In genomic region chr3:89635137-89635536, GRCh38 we compare ENCODE assay signal across 17 cellular contexts.
DNase-seq lines count a peak whose midpoint lies in the region; ATAC-seq and TF ChIP-seq lines count a peak whose summit lies in the region.
"Had no signal": no experiment of that assay in that cellular context is flagged by ENCODE, and none has a peak within 500 bp of the region (broad histone marks: within the 10 kb centered on the region; RNA-seq: fewer than 3 reads in every experiment).

No MANE protein-coding gene starts in this region.

- H3K4me3 Mint-ChIP-seq in progenitor cell of endocrine pancreas (ENCODE audit: low read depth) = no peak overlapping the region
- H3K4me3 Mint-ChIP-seq: CD4-positive, alpha-beta T cell; GM23338; HFFc6 had no signal

- H3K4me1 Mint-ChIP-seq in progenitor cell of endocrine pancreas (ENCODE audit: low read depth) = no peaks in the 10 kb centered on the region
- H3K4me1 Mint-ChIP-seq: GM23338 had no signal

- no peak overlapping the region for H3K27ac Mint-ChIP-seq in progenitor cell of endocrine pancreas
- H3K27ac Mint-ChIP-seq: CD4-positive, alpha-beta T cell; GM23338; HFFc6 had no signal

- ATAC-seq in HG03460 (IDR thresholded peaks at IDR 0.05; ENCODE audit: unreplicated experiment) = no peak
- ATAC-seq: A549, GM23338, HCT116, HepG2 had no signal

- no peaks in the 10 kb centered on the region for H3K27me3 Mint-ChIP-seq in progenitor cell of endocrine pancreas
- H3K27me3 Mint-ChIP-seq: CD4-positive, alpha-beta T cell had no signal

- DNase-seq in SIG-M5 treated with dmso at 0.1 percent for 504 hours (lab: John Stamatoyannopoulos, UW; ENCODE audit: unreplicated experiment) = peak; percentile 2
- DNase-seq in SIG-M5 (lab: John Stamatoyannopoulos, UW) = no peak
- DNase-seq in SW480 (ENCODE audit: low spot score) = peak; percentile 5
- DNase-seq in epithelial cell of prostate (ENCODE audit: low read depth, low spot score) = no peak
- DNase-seq in progenitor cell of endocrine pancreas (ENCODE audit: low spot score, unreplicated experiment) = no peak
- DNase-seq in NK-92 (lab: John Stamatoyannopoulos, UW; ENCODE audit: unreplicated experiment) = no peak
- DNase-seq: AML-193; Caco-2; CD4-positive, alpha-beta T cell; HFFc6 had no signal

- no peaks in the 10 kb centered on the region for H3K36me3 Mint-ChIP-seq in progenitor cell of endocrine pancreas (ENCODE audit: insufficient read depth)

- peak overlapping the region; percentile 30 for H3K27ac ChIP-seq in epithelial cell of prostate
- H3K27ac ChIP-seq: 22Rv1, A549, C4-2B had no signal

- H3K9me3 Mint-ChIP-seq in progenitor cell of endocrine pancreas (ENCODE audit: low read depth) = peaks cover 3% of the 10 kb centered on the region
- H3K9me3 Mint-ChIP-seq: GM23338 had no signal

- no peak for TF ChIP-seq CTCF in progenitor cell of endocrine pancreas (IDR thresholded peaks at IDR 0.05; ENCODE audit: unreplicated experiment)

Comparison
In these comparisons a context has a peak if more than half of its experiments do, and no peak if none do; other contexts are left out.
1. DNase-seq: peak in SIG-M5 treated with dmso at 0.1 percent for 504 hours (single experiment) and SW480 (single experiment); none in SIG-M5 (single experiment), epithelial cell of prostate (single experiment), progenitor cell of endocrine pancreas (single experiment) and NK-92 (single experiment).